Comparison of ENCODE assay signal across 8 cellular contexts in genomic region chr19:45496349-45496953, GRCh38. TPM values are rescaled to one million over a fixed set of nuclear protein-coding genes. Genes with fewer than 3 reads are reported as not detected.
DNase-seq lines count a peak whose midpoint lies in the region; ATAC-seq and TF ChIP-seq lines count a peak whose summit lies in the region.

No MANE protein-coding gene starts in this region.

- peak overlapping the region; percentile 66 for H3K4me3 Mint-ChIP-seq in activated naive CD4-positive, alpha-beta T cell treated with anti-CD3 and anti-CD28 coated beads, Interleukin-2, amount 50 U/mL, for 24 hours

- no peak overlapping the region for H3K27ac ChIP-seq in AG04450 (ENCODE audit: low read depth, low read length)

- peak overlapping the region; percentile 74 for H3K4me3 ChIP-seq in AG04450 (ENCODE audit: low read depth, low read length)

- TF ChIP-seq CTCF in AG04450 (IDR thresholded peaks at IDR 0.05; ENCODE audit: low read depth, low read length) = no peak

- peaks cover 3% of the 10 kb centered on the region; the same call in 1 of the 2 replicates for H3K9me3 ChIP-seq in AG04450 (ENCODE audit: control insufficient read depth, insufficient read depth, low read length)

- CTCF ChIA-PET in AG04450 (lab: Charles Lee) = interaction anchor here (1.1 to 6.9 kb wide), 2 partner anchors 11 to 57 kb away, joined by 5 to 54 read pairs; no protein-coding TSS in a partner anchor

- no peaks in the 10 kb centered on the region for H3K36me3 Mint-ChIP-seq in activated naive CD4-positive, alpha-beta T cell treated with anti-CD3 and anti-CD28 coated beads, Interleukin-2, amount 50 U/mL, for 24 hours

- no peaks in the 10 kb centered on the region for H3K9me3 Mint-ChIP-seq in activated naive CD4-positive, alpha-beta T cell treated with anti-CD3 and anti-CD28 coated beads, Interleukin-2, amount 50 U/mL, for 24 hours

- H3K27me3 Mint-ChIP-seq in activated naive CD4-positive, alpha-beta T cell treated with anti-CD3 and anti-CD28 coated beads, Interleukin-2, amount 50 U/mL, for 24 hours = peaks cover 16% of the 10 kb centered on the region

- POLR2A ChIA-PET in AG04450 (lab: Yijun Ruan, JAX) = interaction anchor here (1.5 kb wide), 1 partner anchor 11 kb away, joined by 7 read pairs; no protein-coding TSS in a partner anchor

- peaks cover 47% of the 10 kb centered on the region for H3K4me1 Mint-ChIP-seq in activated naive CD4-positive, alpha-beta T cell treated with anti-CD3 and anti-CD28 coated beads, Interleukin-2, amount 50 U/mL, for 24 hours

- H3K27ac Mint-ChIP-seq in activated naive CD4-positive, alpha-beta T cell treated with anti-CD3 and anti-CD28 coated beads, Interleukin-2, amount 50 U/mL, for 24 hours = no peak overlapping the region

- DNase-seq in AG04450 (ENCODE audit: low read depth, low spot score) (no peak), NCI-H1105 treated with DMSO at 0.1 percent for 48 hours (lab: John Stamatoyannopoulos, UW) (peak; percentile 31), left ventricle myocardium superior (peak; percentile 68), retina (peak; percentile 83), GM19240 (ENCODE audit: insufficient read length, low spot score) (no peak)

- peak; percentile 6 for ATAC-seq in GM21423 (IDR thresholded peaks at IDR 0.05; ENCODE audit: unreplicated experiment)
- ATAC-seq in left ventricle myocardium superior = peak; percentile 32
- no peak for ATAC-seq in GM19023 (IDR thresholded peaks at IDR 0.05; ENCODE audit: unreplicated experiment)

- H3K27me3 ChIP-seq in AG04450 (ENCODE audit: control insufficient read depth, insufficient read depth, low read length) = peaks cover 4% of the 10 kb centered on the region

- intact Hi-C loops in left ventricle myocardium superior (cut with micrococcal nuclease) = no loop called here

RNA-seq across cellular contexts. Expression of gene RTN2, which starts 0.4 kb away (rescaled TPM):
- polyA plus RNA-seq in AG04450 (2011; rRNA removed) = 13.6 and 15.5 TPM in 2 replicates
- 9.9 and 17.8 TPM in 2 replicates for polyA minus RNA-seq in AG04450 (2011; rRNA and poly(A)+ RNA removed)
- total RNA-seq in left ventricle myocardium superior = 29.8 TPM

RNA-seq across cellular contexts. Expression of gene PPM1N, which starts 1.8 kb away (rescaled TPM):
- polyA plus RNA-seq in AG04450 (2011; rRNA removed) = 1.5 and 1.8 TPM in 2 replicates
- not detected in 2 replicates for polyA minus RNA-seq in AG04450 (2011; rRNA and poly(A)+ RNA removed)
- total RNA-seq in left ventricle myocardium superior = 0.57 TPM

RNA-seq across cellular contexts. Expression of gene VASP, which starts 10.8 kb away (rescaled TPM):
- 49.6 and 60.8 TPM in 2 replicates for polyA plus RNA-seq in AG04450 (2011; rRNA removed)
- 55.6 and 60.8 TPM in 2 replicates for polyA minus RNA-seq in AG04450 (2011; rRNA and poly(A)+ RNA removed)
- total RNA-seq in left ventricle myocardium superior = 43.3 TPM

RNA-seq across cellular contexts. Expression of gene FOSB, which starts 28.7 kb away (rescaled TPM):
- 1.3 and 1.7 TPM in 2 replicates for polyA plus RNA-seq in AG04450 (2011; rRNA removed)
- 12.2 and 19.2 TPM in 2 replicates for polyA minus RNA-seq in AG04450 (2011; rRNA and poly(A)+ RNA removed)
- total RNA-seq in left ventricle myocardium superior = 0.79 TPM

Comparison
In these comparisons a context has a peak if more than half of its experiments do, and no peak if none do; other contexts are left out.
1. DNase-seq: peak in NCI-H1105 treated with DMSO at 0.1 percent for 48 hours (single experiment), left ventricle myocardium superior (single experiment) and retina (single experiment); none in AG04450 (single experiment) and GM19240 (single experiment).